ENCODE assay signal across 1 cellular context in the genomic region with DNA sequence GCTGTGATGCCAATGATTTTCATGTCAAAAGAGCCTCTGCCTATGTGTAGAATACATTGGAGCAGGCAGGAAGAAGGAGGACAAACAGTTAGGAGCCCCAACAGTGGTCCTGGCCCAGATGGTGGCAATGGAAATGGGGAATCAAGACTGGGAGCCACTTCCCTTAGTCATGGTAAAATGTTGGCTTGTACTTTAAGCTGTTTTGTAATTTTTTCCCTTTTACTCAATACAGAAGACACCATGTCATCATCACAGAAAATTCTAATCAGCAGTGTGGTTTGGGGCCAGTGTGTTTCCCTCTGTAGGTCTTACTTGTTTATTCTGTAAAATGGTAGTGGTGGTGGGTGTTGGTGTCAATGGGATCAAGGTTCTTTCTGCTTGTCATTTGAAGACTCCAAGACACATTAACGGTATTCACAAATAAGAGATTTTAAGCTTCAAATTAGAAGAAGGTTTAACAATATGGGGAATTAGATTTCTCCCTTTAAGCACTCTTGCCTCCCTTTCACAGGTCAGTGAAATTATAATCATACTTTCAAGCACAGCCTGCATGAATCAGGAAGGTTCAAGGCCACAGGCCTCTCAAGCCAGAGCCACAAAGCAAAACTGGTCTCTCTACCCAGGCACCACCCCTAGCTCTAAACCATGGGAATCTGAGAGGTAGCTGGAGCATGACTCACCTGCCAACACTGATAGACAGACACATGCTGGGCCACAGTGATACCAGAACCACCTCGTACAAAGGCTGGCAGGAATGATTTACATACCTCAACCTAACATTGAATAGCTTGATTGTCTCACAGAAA.
TF ChIP-seq lines count a peak whose summit lies in the region.

No MANE protein-coding gene starts in this region.

TF ChIP-seq in K562, 482 proteins besides CTCF, POLR2A, EP300 and RAD21 (continued from another document and continues in another):
- TF ChIP-seq, protein P1, sequence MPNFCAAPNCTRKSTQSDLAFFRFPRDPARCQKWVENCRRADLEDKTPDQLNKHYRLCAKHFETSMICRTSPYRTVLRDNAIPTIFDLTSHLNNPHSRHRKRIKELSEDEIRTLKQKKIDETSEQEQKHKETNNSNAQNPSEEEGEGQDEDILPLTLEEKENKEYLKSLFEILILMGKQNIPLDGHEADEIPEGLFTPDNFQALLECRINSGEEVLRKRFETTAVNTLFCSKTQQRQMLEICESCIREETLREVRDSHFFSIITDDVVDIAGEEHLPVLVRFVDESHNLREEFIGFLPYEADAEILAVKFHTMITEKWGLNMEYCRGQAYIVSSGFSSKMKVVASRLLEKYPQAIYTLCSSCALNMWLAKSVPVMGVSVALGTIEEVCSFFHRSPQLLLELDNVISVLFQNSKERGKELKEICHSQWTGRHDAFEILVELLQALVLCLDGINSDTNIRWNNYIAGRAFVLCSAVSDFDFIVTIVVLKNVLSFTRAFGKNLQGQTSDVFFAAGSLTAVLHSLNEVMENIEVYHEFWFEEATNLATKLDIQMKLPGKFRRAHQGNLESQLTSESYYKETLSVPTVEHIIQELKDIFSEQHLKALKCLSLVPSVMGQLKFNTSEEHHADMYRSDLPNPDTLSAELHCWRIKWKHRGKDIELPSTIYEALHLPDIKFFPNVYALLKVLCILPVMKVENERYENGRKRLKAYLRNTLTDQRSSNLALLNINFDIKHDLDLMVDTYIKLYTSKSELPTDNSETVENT (CRISPR knock-in tag; IDR thresholded peaks at IDR 0.05), result no peak
- TF ChIP-seq HMBOX1 (IDR thresholded peaks at IDR 0.05) (peak; percentile 21; the same call in 1 of the 2 replicates), PRPF4 (IDR thresholded peaks at IDR 0.05; ENCODE audit: insufficient read depth, low read depth, low read length, poor library complexity, severe bottlenecking) (no peak), CC2D1A (IDR thresholded peaks at IDR 0.05) (peak; percentile 49; the same call in 1 of the 2 replicates), MCM2 (IDR thresholded peaks at IDR 0.05; ENCODE audit: low read depth) (no peak), MTA2 (IDR thresholded peaks at IDR 0.05; ENCODE audit: low read depth) (peak; percentile 84), GATAD2A (IDR thresholded peaks at IDR 0.05) (no peak), CREB3 (tag; conservative IDR thresholded peaks at IDR 0.05; ENCODE audit: low read depth) (no peak), TRIM25 (IDR thresholded peaks at IDR 0.05; ENCODE audit: borderline replicate concordance) (no peak), MYBL2 (IDR thresholded peaks at IDR 0.05; ENCODE audit: low read depth) (no peak), MYBL2 (CRISPR knock-in tag; IDR thresholded peaks at IDR 0.05; ENCODE audit: borderline replicate concordance) (no peak), NFIX (CRISPR knock-in tag; IDR thresholded peaks at IDR 0.05; ENCODE audit: low read depth) (no peak), PML (IDR thresholded peaks at IDR 0.05; ENCODE audit: low read length) (peak; percentile 47; the same call in 1 of the 2 replicates), MCM5 (IDR thresholded peaks at IDR 0.05; ENCODE audit: low read depth) (no peak), CEBPG (CRISPR knock-in tag; IDR thresholded peaks at IDR 0.05) (no peak), CEBPG (tag; conservative IDR thresholded peaks at IDR 0.05 in 1 of 2, IDR thresholded peaks at IDR 0.05 in 1 of 2) (no peak), CBFB (CRISPR knock-in tag; IDR thresholded peaks at IDR 0.05) (no peak), POLR2B (IDR thresholded peaks at IDR 0.05; ENCODE audit: low read depth, partially characterized antibody) (no peak), RBM14 (IDR thresholded peaks at IDR 0.05; ENCODE audit: borderline replicate concordance, insufficient read depth, low read depth, low read length) (no peak), FOXA3 (CRISPR knock-in tag; conservative IDR thresholded peaks at IDR 0.05 in 1 of 2, IDR thresholded peaks at IDR 0.05 in 1 of 2) (no peak), PURB (CRISPR knock-in tag; IDR thresholded peaks at IDR 0.05; ENCODE audit: low read depth) (no peak), MEF2A (IDR thresholded peaks at IDR 0.05; ENCODE audit: control insufficient read depth, low read depth, low read length) (no peak), ZNF324 (CRISPR knock-in tag; IDR thresholded peaks at IDR 0.05) (no peak), ZBTB5 (IDR thresholded peaks at IDR 0.05) (no peak), CTCFL (IDR thresholded peaks at IDR 0.05; ENCODE audit: borderline replicate concordance, insufficient read depth, low read depth, low read length, poor library complexity, severe bottlenecking) (no peak), ZNF212 (CRISPR knock-in tag; IDR thresholded peaks at IDR 0.05) (no peak)
- TF ChIP-seq, protein P2, sequence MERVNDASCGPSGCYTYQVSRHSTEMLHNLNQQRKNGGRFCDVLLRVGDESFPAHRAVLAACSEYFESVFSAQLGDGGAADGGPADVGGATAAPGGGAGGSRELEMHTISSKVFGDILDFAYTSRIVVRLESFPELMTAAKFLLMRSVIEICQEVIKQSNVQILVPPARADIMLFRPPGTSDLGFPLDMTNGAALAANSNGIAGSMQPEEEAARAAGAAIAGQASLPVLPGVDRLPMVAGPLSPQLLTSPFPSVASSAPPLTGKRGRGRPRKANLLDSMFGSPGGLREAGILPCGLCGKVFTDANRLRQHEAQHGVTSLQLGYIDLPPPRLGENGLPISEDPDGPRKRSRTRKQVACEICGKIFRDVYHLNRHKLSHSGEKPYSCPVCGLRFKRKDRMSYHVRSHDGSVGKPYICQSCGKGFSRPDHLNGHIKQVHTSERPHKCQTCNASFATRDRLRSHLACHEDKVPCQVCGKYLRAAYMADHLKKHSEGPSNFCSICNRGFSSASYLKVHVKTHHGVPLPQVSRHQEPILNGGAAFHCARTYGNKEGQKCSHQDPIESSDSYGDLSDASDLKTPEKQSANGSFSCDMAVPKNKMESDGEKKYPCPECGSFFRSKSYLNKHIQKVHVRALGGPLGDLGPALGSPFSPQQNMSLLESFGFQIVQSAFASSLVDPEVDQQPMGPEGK (CRISPR knock-in tag; IDR thresholded peaks at IDR 0.05; ENCODE audit: borderline replicate concordance), result no peak
- TF ChIP-seq, protein P3, sequence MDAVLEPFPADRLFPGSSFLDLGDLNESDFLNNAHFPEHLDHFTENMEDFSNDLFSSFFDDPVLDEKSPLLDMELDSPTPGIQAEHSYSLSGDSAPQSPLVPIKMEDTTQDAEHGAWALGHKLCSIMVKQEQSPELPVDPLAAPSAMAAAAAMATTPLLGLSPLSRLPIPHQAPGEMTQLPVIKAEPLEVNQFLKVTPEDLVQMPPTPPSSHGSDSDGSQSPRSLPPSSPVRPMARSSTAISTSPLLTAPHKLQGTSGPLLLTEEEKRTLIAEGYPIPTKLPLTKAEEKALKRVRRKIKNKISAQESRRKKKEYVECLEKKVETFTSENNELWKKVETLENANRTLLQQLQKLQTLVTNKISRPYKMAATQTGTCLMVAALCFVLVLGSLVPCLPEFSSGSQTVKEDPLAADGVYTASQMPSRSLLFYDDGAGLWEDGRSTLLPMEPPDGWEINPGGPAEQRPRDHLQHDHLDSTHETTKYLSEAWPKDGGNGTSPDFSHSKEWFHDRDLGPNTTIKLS (IDR thresholded peaks at IDR 0.05; ENCODE audit: borderline replicate concordance, low read depth), result no peak
- TF ChIP-seq, protein P4, sequence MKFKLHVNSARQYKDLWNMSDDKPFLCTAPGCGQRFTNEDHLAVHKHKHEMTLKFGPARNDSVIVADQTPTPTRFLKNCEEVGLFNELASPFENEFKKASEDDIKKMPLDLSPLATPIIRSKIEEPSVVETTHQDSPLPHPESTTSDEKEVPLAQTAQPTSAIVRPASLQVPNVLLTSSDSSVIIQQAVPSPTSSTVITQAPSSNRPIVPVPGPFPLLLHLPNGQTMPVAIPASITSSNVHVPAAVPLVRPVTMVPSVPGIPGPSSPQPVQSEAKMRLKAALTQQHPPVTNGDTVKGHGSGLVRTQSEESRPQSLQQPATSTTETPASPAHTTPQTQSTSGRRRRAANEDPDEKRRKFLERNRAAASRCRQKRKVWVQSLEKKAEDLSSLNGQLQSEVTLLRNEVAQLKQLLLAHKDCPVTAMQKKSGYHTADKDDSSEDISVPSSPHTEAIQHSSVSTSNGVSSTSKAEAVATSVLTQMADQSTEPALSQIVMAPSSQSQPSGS (CRISPR knock-in tag; IDR thresholded peaks at IDR 0.05), result no peak
- TF ChIP-seq, protein P5, sequence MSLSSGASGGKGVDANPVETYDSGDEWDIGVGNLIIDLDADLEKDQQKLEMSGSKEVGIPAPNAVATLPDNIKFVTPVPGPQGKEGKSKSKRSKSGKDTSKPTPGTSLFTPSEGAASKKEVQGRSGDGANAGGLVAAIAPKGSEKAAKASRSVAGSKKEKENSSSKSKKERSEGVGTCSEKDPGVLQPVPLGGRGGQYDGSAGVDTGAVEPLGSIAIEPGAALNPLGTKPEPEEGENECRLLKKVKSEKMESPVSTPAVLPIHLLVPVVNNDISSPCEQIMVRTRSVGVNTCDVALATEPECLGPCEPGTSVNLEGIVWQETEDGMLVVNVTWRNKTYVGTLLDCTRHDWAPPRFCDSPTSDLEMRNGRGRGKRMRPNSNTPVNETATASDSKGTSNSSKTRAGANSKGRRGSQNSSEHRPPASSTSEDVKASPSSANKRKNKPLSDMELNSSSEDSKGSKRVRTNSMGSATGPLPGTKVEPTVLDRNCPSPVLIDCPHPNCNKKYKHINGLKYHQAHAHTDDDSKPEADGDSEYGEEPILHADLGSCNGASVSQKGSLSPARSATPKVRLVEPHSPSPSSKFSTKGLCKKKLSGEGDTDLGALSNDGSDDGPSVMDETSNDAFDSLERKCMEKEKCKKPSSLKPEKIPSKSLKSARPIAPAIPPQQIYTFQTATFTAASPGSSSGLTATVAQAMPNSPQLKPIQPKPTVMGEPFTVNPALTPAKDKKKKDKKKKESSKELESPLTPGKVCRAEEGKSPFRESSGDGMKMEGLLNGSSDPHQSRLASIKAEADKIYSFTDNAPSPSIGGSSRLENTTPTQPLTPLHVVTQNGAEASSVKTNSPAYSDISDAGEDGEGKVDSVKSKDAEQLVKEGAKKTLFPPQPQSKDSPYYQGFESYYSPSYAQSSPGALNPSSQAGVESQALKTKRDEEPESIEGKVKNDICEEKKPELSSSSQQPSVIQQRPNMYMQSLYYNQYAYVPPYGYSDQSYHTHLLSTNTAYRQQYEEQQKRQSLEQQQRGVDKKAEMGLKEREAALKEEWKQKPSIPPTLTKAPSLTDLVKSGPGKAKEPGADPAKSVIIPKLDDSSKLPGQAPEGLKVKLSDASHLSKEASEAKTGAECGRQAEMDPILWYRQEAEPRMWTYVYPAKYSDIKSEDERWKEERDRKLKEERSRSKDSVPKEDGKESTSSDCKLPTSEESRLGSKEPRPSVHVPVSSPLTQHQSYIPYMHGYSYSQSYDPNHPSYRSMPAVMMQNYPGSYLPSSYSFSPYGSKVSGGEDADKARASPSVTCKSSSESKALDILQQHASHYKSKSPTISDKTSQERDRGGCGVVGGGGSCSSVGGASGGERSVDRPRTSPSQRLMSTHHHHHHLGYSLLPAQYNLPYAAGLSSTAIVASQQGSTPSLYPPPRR (CRISPR knock-in tag; IDR thresholded peaks at IDR 0.05; ENCODE audit: borderline replicate concordance), result no peak
